ENCODE assay signal across 8 cellular contexts in genomic region chr12:27525373-27525772, GRCh38. TPM values are rescaled to one million over a fixed set of nuclear protein-coding genes. Genes with fewer than 3 reads are reported as not detected.
DNase-seq lines count a peak whose midpoint lies in the region; ATAC-seq lines count a peak whose summit lies in the region.

No MANE protein-coding gene starts in this region.

- no peak for ATAC-seq in naive thymus-derived CD4-positive, alpha-beta T cell

- H3K4me1 ChIP-seq in BLaER1, result peaks cover 63% of the 10 kb centered on the region
- H3K4me1 ChIP-seq in naive thymus-derived CD4-positive, alpha-beta T cell (ENCODE audit: control insufficient read depth in 2 of 2, insufficient read depth in 2 of 2, low read length in 2 of 2), result peaks cover 5 to 7% of the 10 kb centered on the region in 2 donors

- H3K27me3 ChIP-seq in BLaER1 (no peaks in the 10 kb centered on the region), MG63 (no peaks in the 10 kb centered on the region)
- no peaks in the 10 kb centered on the region for H3K27me3 ChIP-seq in naive thymus-derived CD4-positive, alpha-beta T cell (ENCODE audit: control insufficient read depth in 2 of 2, insufficient read depth in 2 of 2, low read length in 2 of 2)

- H3K4me3 Mint-ChIP-seq in naive thymus-derived CD4-positive, alpha-beta T cell, result peak overlapping the region; percentile 15 to 99 (median 96)

- DNase-seq in MG63, result peak; percentile 72
- DNase-seq in dermis blood vessel endothelial cell, result peak; percentile 95
- DNase-seq in naive thymus-derived CD4-positive, alpha-beta T cell, result no peak
- DNase-seq in mucosa of gallbladder (ENCODE audit: low spot score), result no peak
- DNase-seq in ureter (ENCODE audit: low spot score), result no peak
- DNase-seq in NCI-H510A treated with DMSO at 0.1 percent for 48 hours (lab: John Stamatoyannopoulos, UW), result no peak
- DNase-seq in NCI-H146 (lab: John Stamatoyannopoulos, UW), result no peak

- H3K9me3 Mint-ChIP-seq in naive thymus-derived CD4-positive, alpha-beta T cell, result no peaks in the 10 kb centered on the region

- H3K36me3 Mint-ChIP-seq in naive thymus-derived CD4-positive, alpha-beta T cell, result peaks cover 0 to 4% (median 0%) of the 10 kb centered on the region in 5 donors

- intact Hi-C loops in naive thymus-derived CD4-positive, alpha-beta T cell (cut with micrococcal nuclease), result loop anchor here (2.0 to 10.0 kb wide), 5 partner anchors 109 to 1411 kb away; partner anchors contain the start of genes ITPR2 (in 2 of the 2), KLHL42 (in 1 of the 2) and MANSC4 (in 1 of the 2)

- H3K27me3 Mint-ChIP-seq in naive thymus-derived CD4-positive, alpha-beta T cell, result peaks cover 0 to 31% (median 0%) of the 10 kb centered on the region in 5 donors

- peaks cover 4% of the 10 kb centered on the region; the same call in 1 of the 2 replicates for H3K36me3 ChIP-seq in BLaER1
- H3K36me3 ChIP-seq in MG63, result no peaks in the 10 kb centered on the region; the same call in none of the 2 replicates
- no peaks in the 10 kb centered on the region for H3K36me3 ChIP-seq in naive thymus-derived CD4-positive, alpha-beta T cell (ENCODE audit: control insufficient read depth in 2 of 3, insufficient read depth in 3 of 3, low read length in 3 of 3)

- H3K4me2 ChIP-seq in BLaER1, result peak overlapping the region; percentile 84

- H3K9ac ChIP-seq in BLaER1, result peak overlapping the region; percentile 81

- H4K20me1 ChIP-seq in BLaER1, result no peaks in the 10 kb centered on the region

- CTCF ChIA-PET in naive thymus-derived CD4-positive, alpha-beta T cell (lab: Charles Lee), result no interaction called here

- peaks cover 12 to 43% (median 28%) of the 10 kb centered on the region in 7 donors for H3K4me1 Mint-ChIP-seq in naive thymus-derived CD4-positive, alpha-beta T cell

- H3K27ac ChIP-seq in BLaER1, result 0 out of 2 replicates have a peak overlapping the region, but pooled peaks have one; percentile 79
- no peak overlapping the region for H3K27ac ChIP-seq in naive thymus-derived CD4-positive, alpha-beta T cell (ENCODE audit: low read depth, low read length)

- peak overlapping the region; percentile 84 for H3K4me3 ChIP-seq in BLaER1
- H3K4me3 ChIP-seq in MG63, result peak overlapping the region; percentile 89
- no peak overlapping the region for H3K4me3 ChIP-seq in naive thymus-derived CD4-positive, alpha-beta T cell (ENCODE audit: low read length)

- POLR2A ChIA-PET in naive thymus-derived CD4-positive, alpha-beta T cell (lab: Charles Lee), result no interaction called here

- no peaks in the 10 kb centered on the region for H3K9me3 ChIP-seq in BLaER1
- no peaks in the 10 kb centered on the region; the same call in 1 of the 2 replicates for H3K9me3 ChIP-seq in MG63
- no peaks in the 10 kb centered on the region for H3K9me3 ChIP-seq in naive thymus-derived CD4-positive, alpha-beta T cell (ENCODE audit: control insufficient read depth in 2 of 3, low read length in 3 of 3)

- H3K27ac Mint-ChIP-seq in naive thymus-derived CD4-positive, alpha-beta T cell, result peak overlapping the region in 3 of 9 donors; percentile 7 to 99 (median 99)

RNA-seq across cellular contexts. Expression of gene PPFIBP1, which starts 1.4 kb away (rescaled TPM):
- total RNA-seq in MG63 (2014; rRNA removed; shearing (Covaris generic); ENCODE audit: low replicate concordance), result 42.3 and 45.7 TPM in 2 replicates
- 354 and 576 TPM in 2 replicates for total RNA-seq in dermis blood vessel endothelial cell
- 10 to 100 TPM in 1 of 5 experiments, 1 to 10 TPM in 4; 3.3 to 29.2 (median 7.5) TPM for total RNA-seq in naive thymus-derived CD4-positive, alpha-beta T cell
- 1 to 10 TPM; 2.7 to 3.4 TPM for polyA plus RNA-seq in naive thymus-derived CD4-positive, alpha-beta T cell
- total RNA-seq in mucosa of gallbladder, result 46.7 TPM
- total RNA-seq in ureter, result 120 TPM

Comparison
In these comparisons a context has a peak if more than half of its experiments do, and no peak if none do; other contexts are left out.
1. DNase-seq: peak in MG63 (single experiment) and dermis blood vessel endothelial cell (single experiment); none in naive thymus-derived CD4-positive, alpha-beta T cell (0 of 9), mucosa of gallbladder (single experiment), ureter (single experiment), NCI-H510A treated with DMSO at 0.1 percent for 48 hours (single experiment) and NCI-H146 (single experiment).